10 cellular contexts compared by ENCODE assay signal in the genomic region with DNA sequence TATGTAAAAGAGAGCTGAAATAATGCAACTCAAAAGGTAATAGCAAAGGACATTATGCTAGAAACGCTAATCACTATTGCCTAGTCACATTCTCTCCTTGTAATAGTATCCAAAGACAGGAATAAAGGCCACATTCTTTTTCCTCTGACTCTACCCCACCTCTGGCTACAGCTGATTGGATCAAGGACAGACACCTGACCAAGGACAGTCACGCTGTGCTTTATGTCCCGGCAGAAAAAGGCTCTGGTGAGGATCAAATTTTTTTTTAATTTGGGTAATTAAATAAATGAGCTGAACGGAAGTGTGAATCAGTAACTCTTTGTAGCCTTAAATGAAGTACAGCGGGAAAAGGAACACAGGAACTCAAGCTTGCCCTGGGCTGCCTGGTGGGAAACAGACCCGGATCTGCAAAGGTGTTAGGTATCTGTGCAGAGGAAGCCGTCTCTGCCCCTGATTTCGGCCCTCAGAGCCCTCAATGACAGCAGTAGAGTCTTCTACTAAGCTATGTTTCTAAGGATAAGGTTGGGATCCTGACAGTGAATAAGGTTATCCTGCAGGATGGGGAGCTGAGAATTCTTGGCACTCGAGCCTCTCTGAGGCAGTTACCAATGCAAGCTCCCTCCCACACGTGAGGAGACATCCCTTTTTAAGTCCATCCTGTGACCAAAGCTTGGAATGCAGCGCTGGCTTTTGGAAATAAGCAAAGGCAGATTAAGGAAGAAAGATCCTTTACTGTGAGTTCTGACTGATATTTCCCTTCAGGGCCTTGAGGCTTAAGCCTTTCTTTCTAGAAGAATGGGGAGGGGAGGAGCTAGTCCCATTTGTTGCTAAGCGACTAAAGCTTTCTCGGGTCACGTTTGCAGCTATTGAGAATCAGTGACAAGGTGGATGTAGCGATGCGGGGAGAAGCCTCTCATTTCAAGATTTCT. TPM values are rescaled to one million over a fixed set of nuclear protein-coding genes. Genes with fewer than 3 reads are reported as not detected.
A peak's percentile ranks its signal among the peaks of the same experiment; 100 is the strongest.
DNase-seq lines count a peak whose midpoint lies in the region; ATAC-seq lines count a peak whose summit lies in the region.
"Had no signal": no experiment of that assay in that cellular context is flagged by ENCODE, and none has a peak within 500 bp of the region (broad histone marks: within the 10 kb centered on the region; RNA-seq: fewer than 3 reads in every experiment).

No MANE protein-coding gene starts in this region.

- H3K4me3 ChIP-seq in mesodermal cell (ENCODE audit: extremely low read depth, insufficient read depth, low read length, poor library complexity, severe bottlenecking), result peak overlapping the region; percentile 12

- peaks cover 19% of the 10 kb centered on the region for H3K4me1 ChIP-seq in mesodermal cell (ENCODE audit: control insufficient read depth, insufficient read depth, low read length, poor library complexity, severe bottlenecking)

- H3K4me1 Mint-ChIP-seq in activated T-cell treated with anti-CD3 and anti-CD28 coated beads, Interleukin-2, amount 50 U/mL, for 72 hours (ENCODE audit: low read depth), result no peaks in the 10 kb centered on the region

- H3K27ac ChIP-seq in mesodermal cell (ENCODE audit: low read depth, low read length, severe bottlenecking), result peak overlapping the region; percentile 95

- WGBS in mesodermal cell (ENCODE audit: insufficient coverage in 2 of 2), 2 experiments, result 9 to 11% methylated on average over 10 to 13 of the region's 16 CpGs

- H3K27me3 Mint-ChIP-seq in activated T-cell treated with anti-CD3 and anti-CD28 coated beads, Interleukin-2, amount 50 U/mL, for 72 hours (ENCODE audit: low read depth), result no peaks in the 10 kb centered on the region

- H3K27ac Mint-ChIP-seq in activated T-cell treated with anti-CD3 and anti-CD28 coated beads, Interleukin-2, amount 50 U/mL, for 72 hours, result no peak overlapping the region

- ATAC-seq in activated T-cell treated with anti-CD3 and anti-CD28 coated beads, Interleukin-2, amount 50 U/mL, for 72 hours (replicated peaks in 1 of 2), result no peak

- no peaks in the 10 kb centered on the region for H3K36me3 Mint-ChIP-seq in activated T-cell treated with anti-CD3 and anti-CD28 coated beads, Interleukin-2, amount 50 U/mL, for 72 hours (ENCODE audit: insufficient read depth in 2 of 2)

- H3K36me3 ChIP-seq in mesodermal cell (ENCODE audit: control insufficient read depth, insufficient read depth, low read length), result no peaks in the 10 kb centered on the region

- no peaks in the 10 kb centered on the region for H3K9me3 ChIP-seq in mesodermal cell (ENCODE audit: control insufficient read depth, low read length)

- DNase-seq in DMS79 treated with DMSO at 0.1 percent for 48 hours (lab: John Stamatoyannopoulos, UW) (peak; percentile 8), NCI-H1436 treated with DMSO at 0.1 percent for 48 hours (lab: John Stamatoyannopoulos, UW) (peak; percentile 69), dermis blood vessel endothelial cell (peak; percentile 0), HT-29 (ENCODE audit: low spot score) (no peak), NCI-H187 (lab: John Stamatoyannopoulos, UW) (no peak), DMS153 treated with DMSO at 0.1 percent for 48 hours (lab: John Stamatoyannopoulos, UW; ENCODE audit: unreplicated experiment) (no peak)
- DNase-seq in activated T-cell treated with anti-CD3 and anti-CD28 coated beads, Interleukin-2, amount 50 U/mL, for 72 hours, result no peak
- DNase-seq: DMS 273 treated with DMSO at 0.1 percent for 48 hours, Kasumi-1 had no signal

- no peak overlapping the region for H3K4me3 Mint-ChIP-seq in activated T-cell treated with anti-CD3 and anti-CD28 coated beads, Interleukin-2, amount 50 U/mL, for 72 hours

- H3K9me3 Mint-ChIP-seq in activated T-cell treated with anti-CD3 and anti-CD28 coated beads, Interleukin-2, amount 50 U/mL, for 72 hours, result no peaks in the 10 kb centered on the region

RNA-seq across cellular contexts. Expression of a gene that starts 37.8 kb away (rescaled TPM):
- total RNA-seq in dermis blood vessel endothelial cell, result 0.68 and 1.6 TPM in 2 replicates
- polyA plus RNA-seq in mesodermal cell (2013, experiment 1 of 2), result 2.5 TPM
- 2.1 TPM for polyA plus RNA-seq in mesodermal cell (2013, experiment 2 of 2)
- total RNA-seq in HT-29 (2014; rRNA removed; shearing (Covaris generic)), result 6.8 and 7.5 TPM in 2 replicates
- total RNA-seq in activated T-cell treated with anti-CD3 and anti-CD28 coated beads, Interleukin-2, amount 50 U/mL, for 72 hours, result 10 to 100 TPM in 1 of 2 donors, 1 to 10 TPM in 1; 9.8 to 19.1 TPM

Comparison
In these comparisons a context has a peak if more than half of its experiments do, and no peak if none do; other contexts are left out.
1. DNase-seq: peak in DMS79 treated with DMSO at 0.1 percent for 48 hours (single experiment), NCI-H1436 treated with DMSO at 0.1 percent for 48 hours (single experiment) and dermis blood vessel endothelial cell (single experiment); none in HT-29 (single experiment), NCI-H187 (0 of 2), activated T-cell treated with anti-CD3 and anti-CD28 coated beads, Interleukin-2, amount 50 U/mL, for 72 hours (0 of 2) and DMS153 treated with DMSO at 0.1 percent for 48 hours (single experiment).